1 cellular context compared by ENCODE assay signal in the genomic region with DNA sequence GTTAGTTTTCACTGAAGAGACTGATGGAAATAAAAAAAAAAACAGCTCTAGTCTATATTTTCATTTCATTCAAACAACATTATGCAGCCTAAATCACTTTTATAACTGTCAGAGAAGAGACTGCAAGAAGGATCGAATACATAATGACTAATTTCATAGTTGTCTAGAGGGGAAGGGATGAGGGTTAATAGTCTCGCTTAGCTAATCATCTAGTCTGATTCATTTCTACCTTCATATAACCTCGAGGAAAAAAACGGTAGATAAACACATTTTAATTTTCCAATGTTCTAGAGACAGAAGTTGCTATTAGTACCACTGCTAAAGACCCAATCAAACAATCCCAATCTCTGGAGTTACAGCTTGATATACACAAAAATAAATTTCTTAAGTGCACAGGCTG.
TF ChIP-seq lines count a peak whose summit lies in the region.

No MANE protein-coding gene starts in this region.

TF ChIP-seq in HEK293T, 16 proteins besides CTCF, POLR2A, EP300 and RAD21 (continued from another document):
- no peak for TF ChIP-seq LEF1 (IDR thresholded peaks at IDR 0.05; ENCODE audit: borderline replicate concordance)
- TF ChIP-seq, protein P1, sequence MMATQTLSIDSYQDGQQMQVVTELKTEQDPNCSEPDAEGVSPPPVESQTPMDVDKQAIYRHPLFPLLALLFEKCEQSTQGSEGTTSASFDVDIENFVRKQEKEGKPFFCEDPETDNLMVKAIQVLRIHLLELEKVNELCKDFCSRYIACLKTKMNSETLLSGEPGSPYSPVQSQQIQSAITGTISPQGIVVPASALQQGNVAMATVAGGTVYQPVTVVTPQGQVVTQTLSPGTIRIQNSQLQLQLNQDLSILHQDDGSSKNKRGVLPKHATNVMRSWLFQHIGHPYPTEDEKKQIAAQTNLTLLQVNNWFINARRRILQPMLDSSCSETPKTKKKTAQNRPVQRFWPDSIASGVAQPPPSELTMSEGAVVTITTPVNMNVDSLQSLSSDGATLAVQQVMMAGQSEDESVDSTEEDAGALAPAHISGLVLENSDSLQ (IDR thresholded peaks at IDR 0.05) = no peak
- TF ChIP-seq FOXK2 (IDR thresholded peaks at IDR 0.05) = no peak
- TF ChIP-seq FOXM1 (IDR thresholded peaks at IDR 0.05; ENCODE audit: borderline replicate concordance) = no peak
- TF ChIP-seq TARDBP (IDR thresholded peaks at IDR 0.05) = no peak
- TF ChIP-seq ARNT (IDR thresholded peaks at IDR 0.05) = no peak
- TF ChIP-seq HDGF (IDR thresholded peaks at IDR 0.05; ENCODE audit: borderline replicate concordance) = no peak
- no peak for TF ChIP-seq ZNF384 (IDR thresholded peaks at IDR 0.05)
- no peak for TF ChIP-seq NFRKB (IDR thresholded peaks at IDR 0.05)
- TF ChIP-seq SUZ12 (IDR thresholded peaks at IDR 0.05) = no peak
- no peak for TF ChIP-seq ELF4 (IDR thresholded peaks at IDR 0.05)
- TF ChIP-seq BHLHE40 (IDR thresholded peaks at IDR 0.05; ENCODE audit: borderline replicate concordance) = no peak
